In the genomic region with DNA sequence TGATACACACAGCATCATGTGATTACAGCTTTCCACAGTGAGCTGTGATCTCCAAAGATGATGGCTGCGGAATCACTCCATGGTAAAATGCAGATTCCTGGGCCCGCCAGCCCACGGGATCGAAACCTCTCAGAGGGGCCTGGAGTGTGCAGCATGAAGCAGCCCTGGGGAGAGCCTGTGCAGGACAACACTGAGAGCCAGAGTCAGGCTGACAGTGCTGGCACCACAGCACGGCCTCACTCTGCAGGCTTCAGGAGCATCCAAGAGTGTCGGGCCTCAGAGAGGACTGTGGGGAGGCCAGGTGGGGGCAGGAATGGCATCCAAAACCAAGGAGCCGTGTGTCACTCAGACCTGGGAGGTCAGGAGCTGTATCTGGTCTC, we compare ENCODE assay signal across 36 cellular contexts.
"Had no signal": no experiment of that assay in that cellular context is flagged by ENCODE, and none has a peak within 500 bp of the region (broad histone marks: within the 10 kb centered on the region; RNA-seq: fewer than 3 reads in every experiment).

No MANE protein-coding gene starts in this region.

- H3K4me3 Mint-ChIP-seq: activated B cell treated with CpG ODN at 0.5 μM for 24 hours; activated CD4-positive, alpha-beta memory T cell treated with anti-CD3 and anti-CD28 coated beads for 36 hours; activated CD4-positive, alpha-beta T cell treated with anti-CD3 and anti-CD28 coated beads, Interleukin-2, amount 10 ng/mL, durations not matched to agents 24 days and 14 days; activated CD8-positive, alpha-beta T cell treated with anti-CD3 and anti-CD28 coated beads for 36 hours; activated naive CD4-positive, alpha-beta T cell treated with anti-CD3 and anti-CD28 coated beads for 36 hours; activated naive CD4-positive, alpha-beta T cell treated with anti-CD3 and anti-CD28 coated beads, Interleukin-2, amount 50 U/mL, for 24 hours; activated naive CD8-positive, alpha-beta T cell; activated naive CD8-positive, alpha-beta T cell treated with anti-CD3 and anti-CD28 coated beads, Interleukin-2, amount 10 ng/mL, durations not matched to agents 7 days and 5 days; activated naive CD8-positive, alpha-beta T cell treated with anti-CD3 and anti-CD28 coated beads, Interleukin-2, amount 50 U/mL, for 24 hours; activated T-cell treated with anti-CD3 and anti-CD28 coated beads, Interleukin-2, amount 50 U/mL, for 4 hours; activated T-cell treated with anti-CD3 and anti-CD28 coated beads, Interleukin-2, amount 50 U/mL, for 72 hours; activated T-helper 1 cell treated with anti-CD3 and anti-CD28 coated beads, Interleukin-12 subunit alpha, Interleukin-12 subunit beta, Interleukin-2, Interleukin-4 antibody, amounts not matched to agents 30 ng/mL and 10 ng/mL and 1 ng/mL, durations not matched to agents 14 hours and 24 hours and 36 hours; activated T-helper 17 cell treated with anti-CD3 and anti-CD28 coated beads, Interleukin-2, amount 50 U/mL, for 72 hours; brain; central memory CD8-positive, alpha-beta T cell; T-cell; T-helper 17 cell had no signal

- FAIRE-seq: bronchial epithelial cell, TTC549 had no signal

- H3K9me3 Mint-ChIP-seq: activated B cell treated with CpG ODN at 0.5 μM for 24 hours; activated CD4-positive, alpha-beta memory T cell treated with anti-CD3 and anti-CD28 coated beads for 36 hours; activated CD4-positive, alpha-beta T cell treated with anti-CD3 and anti-CD28 coated beads, Interleukin-2, amount 10 ng/mL, durations not matched to agents 24 days and 14 days; activated CD8-positive, alpha-beta T cell treated with anti-CD3 and anti-CD28 coated beads for 36 hours; activated naive CD4-positive, alpha-beta T cell treated with anti-CD3 and anti-CD28 coated beads for 36 hours; activated naive CD4-positive, alpha-beta T cell treated with anti-CD3 and anti-CD28 coated beads, Interleukin-2, amount 50 U/mL, for 24 hours; activated naive CD8-positive, alpha-beta T cell treated with anti-CD3 and anti-CD28 coated beads, Interleukin-2, amount 10 ng/mL, durations not matched to agents 7 days and 5 days; activated naive CD8-positive, alpha-beta T cell treated with anti-CD3 and anti-CD28 coated beads, Interleukin-2, amount 50 U/mL, for 24 hours; activated T-cell treated with anti-CD3 and anti-CD28 coated beads, Interleukin-2, amount 50 U/mL, for 4 hours; activated T-cell treated with anti-CD3 and anti-CD28 coated beads, Interleukin-2, amount 50 U/mL, for 72 hours; activated T-helper 1 cell treated with anti-CD3 and anti-CD28 coated beads, Interleukin-12 subunit alpha, Interleukin-12 subunit beta, Interleukin-2, Interleukin-4 antibody, amounts not matched to agents 30 ng/mL and 10 ng/mL and 1 ng/mL, durations not matched to agents 14 hours and 24 hours and 36 hours; activated T-helper 17 cell treated with anti-CD3 and anti-CD28 coated beads, Interleukin-2, amount 50 U/mL, for 72 hours had no signal

- H3K27ac ChIP-seq: ascending aorta, cardiac muscle cell, VCaP had no signal

- H3K27me3 ChIP-seq: ascending aorta, cardiac muscle cell had no signal

- H3K27ac Mint-ChIP-seq: activated B cell treated with CpG ODN at 0.5 μM for 24 hours; activated CD4-positive, alpha-beta memory T cell treated with anti-CD3 and anti-CD28 coated beads for 36 hours; activated CD4-positive, alpha-beta T cell treated with anti-CD3 and anti-CD28 coated beads, Interleukin-2, amount 10 ng/mL, durations not matched to agents 24 days and 14 days; activated CD8-positive, alpha-beta T cell treated with anti-CD3 and anti-CD28 coated beads for 36 hours; activated naive CD4-positive, alpha-beta T cell treated with anti-CD3 and anti-CD28 coated beads for 36 hours; activated naive CD4-positive, alpha-beta T cell treated with anti-CD3 and anti-CD28 coated beads, Interleukin-2, amount 50 U/mL, for 24 hours; activated naive CD8-positive, alpha-beta T cell; activated naive CD8-positive, alpha-beta T cell treated with anti-CD3 and anti-CD28 coated beads, Interleukin-2, amount 10 ng/mL, durations not matched to agents 7 days and 5 days; activated naive CD8-positive, alpha-beta T cell treated with anti-CD3 and anti-CD28 coated beads, Interleukin-2, amount 50 U/mL, for 24 hours; activated T-cell treated with anti-CD3 and anti-CD28 coated beads, Interleukin-2, amount 50 U/mL, for 72 hours; activated T-helper 1 cell treated with anti-CD3 and anti-CD28 coated beads, Interleukin-12 subunit alpha, Interleukin-12 subunit beta, Interleukin-2, Interleukin-4 antibody, amounts not matched to agents 30 ng/mL and 10 ng/mL and 1 ng/mL, durations not matched to agents 14 hours and 24 hours and 36 hours; activated T-helper 17 cell treated with anti-CD3 and anti-CD28 coated beads, Interleukin-2, amount 50 U/mL, for 72 hours; brain; T-cell; T-helper 17 cell had no signal

- H3K9me3 ChIP-seq: ascending aorta had no signal

- H3K4me1 Mint-ChIP-seq: activated B cell treated with CpG ODN at 0.5 μM for 24 hours; activated CD4-positive, alpha-beta T cell treated with anti-CD3 and anti-CD28 coated beads, Interleukin-2, amount 10 ng/mL, durations not matched to agents 24 days and 14 days; activated naive CD4-positive, alpha-beta T cell treated with anti-CD3 and anti-CD28 coated beads, Interleukin-2, amount 50 U/mL, for 24 hours; activated naive CD8-positive, alpha-beta T cell treated with anti-CD3 and anti-CD28 coated beads, Interleukin-2, amount 10 ng/mL, durations not matched to agents 7 days and 5 days; activated naive CD8-positive, alpha-beta T cell treated with anti-CD3 and anti-CD28 coated beads, Interleukin-2, amount 50 U/mL, for 24 hours; activated T-helper 17 cell treated with anti-CD3 and anti-CD28 coated beads, Interleukin-2, amount 50 U/mL, for 72 hours; central memory CD8-positive, alpha-beta T cell; T-cell; T-helper 17 cell had no signal

- ATAC-seq: activated CD8-positive, alpha-beta T cell treated with anti-CD3 and anti-CD28 coated beads for 36 hours; activated naive CD8-positive, alpha-beta T cell treated with anti-CD3 and anti-CD28 coated beads, Interleukin-2, amount 50 U/mL, for 24 hours; activated T-cell treated with anti-CD3 and anti-CD28 coated beads, Interleukin-2, amount 50 U/mL, for 4 hours; activated T-cell treated with anti-CD3 and anti-CD28 coated beads, Interleukin-2, amount 50 U/mL, for 72 hours; activated T-helper 17 cell treated with anti-CD3 and anti-CD28 coated beads, Interleukin-2, amount 50 U/mL, for 72 hours; T-cell; T-helper 17 cell had no signal

- H3K36me3 Mint-ChIP-seq: activated CD4-positive, alpha-beta memory T cell treated with anti-CD3 and anti-CD28 coated beads for 36 hours; activated naive CD4-positive, alpha-beta T cell treated with anti-CD3 and anti-CD28 coated beads, Interleukin-2, amount 50 U/mL, for 24 hours; activated naive CD8-positive, alpha-beta T cell; activated naive CD8-positive, alpha-beta T cell treated with anti-CD3 and anti-CD28 coated beads, Interleukin-2, amount 10 ng/mL, durations not matched to agents 7 days and 5 days; brain; T-cell had no signal

- H3K4me3 ChIP-seq: ascending aorta, cardiac muscle cell had no signal

- H3K27me3 Mint-ChIP-seq: activated B cell treated with CpG ODN at 0.5 μM for 24 hours; activated CD4-positive, alpha-beta memory T cell treated with anti-CD3 and anti-CD28 coated beads for 36 hours; activated CD4-positive, alpha-beta T cell treated with anti-CD3 and anti-CD28 coated beads, Interleukin-2, amount 10 ng/mL, durations not matched to agents 24 days and 14 days; activated naive CD4-positive, alpha-beta T cell treated with anti-CD3 and anti-CD28 coated beads, Interleukin-2, amount 50 U/mL, for 24 hours; activated naive CD8-positive, alpha-beta T cell; activated naive CD8-positive, alpha-beta T cell treated with anti-CD3 and anti-CD28 coated beads, Interleukin-2, amount 10 ng/mL, durations not matched to agents 7 days and 5 days had no signal

- DNase-seq: activated B cell treated with CpG ODN at 0.5 μM for 24 hours; activated CD4-positive, alpha-beta memory T cell treated with anti-CD3 and anti-CD28 coated beads for 36 hours; activated CD4-positive, alpha-beta T cell treated with anti-CD3 and anti-CD28 coated beads for 4 hours; activated CD4-positive, alpha-beta T cell treated with anti-CD3 and anti-CD28 coated beads, Interleukin-2, amount 10 ng/mL, durations not matched to agents 24 days and 14 days; activated CD4-positive, alpha-beta T cell treated with anti-CD3 and anti-CD28 coated beads, Interleukin-2, amount 50 U/mL, for 1 hour; activated CD4-positive, alpha-beta T cell treated with anti-CD3 and anti-CD28 coated beads, Interleukin-2, amount 50 U/mL, for 4 hours; activated CD4-positive, CD25-positive, alpha-beta regulatory T cell treated with anti-CD3 and anti-CD28 coated beads, Interleukin-2, amount 50 U/mL, for 72 hours; activated CD8-positive, alpha-beta memory T cell treated with anti-CD3 and anti-CD28 coated beads, Interleukin-2, amount 50 U/mL, for 4 hours; activated CD8-positive, alpha-beta T cell treated with anti-CD3 and anti-CD28 coated beads for 36 hours; activated effector memory CD4-positive, alpha-beta T cell treated with anti-CD3 and anti-CD28 coated beads, Interleukin-2, amount 50 U/mL, for 16 hours; activated gamma-delta T cell treated with Interleukin-2 at 50 U/mL for 16 hours; activated naive CD4-positive, alpha-beta T cell; activated naive CD4-positive, alpha-beta T cell treated with anti-CD3 and anti-CD28 coated beads for 36 hours; activated naive CD8-positive, alpha-beta T cell treated with anti-CD3 and anti-CD28 coated beads, Interleukin-2, amount 10 ng/mL, durations not matched to agents 7 days and 5 days; activated naive CD8-positive, alpha-beta T cell treated with anti-CD3 and anti-CD28 coated beads, Interleukin-2, amount 50 U/mL, for 24 hours; activated T-cell treated with anti-CD3 and anti-CD28 coated beads for 4 hours; activated T-cell treated with anti-CD3 and anti-CD28 coated beads, Interleukin-2, amount 50 U/mL, for 1 hour; activated T-cell treated with anti-CD3 and anti-CD28 coated beads, Interleukin-2, amount 50 U/mL, for 4 hours; activated T-cell treated with anti-CD3 and anti-CD28 coated beads, Interleukin-2, amount 50 U/mL, for 72 hours; amygdala; anterior cingulate cortex; cerebellar nuclear complex; T-cell; T-helper 17 cell; T1000 had no signal

- H3K4me1 ChIP-seq: ascending aorta had no signal

- H3K36me3 ChIP-seq: ascending aorta, cardiac muscle cell had no signal
